Comparison of ENCODE assay signal across 1 cellular context in the genomic region with DNA sequence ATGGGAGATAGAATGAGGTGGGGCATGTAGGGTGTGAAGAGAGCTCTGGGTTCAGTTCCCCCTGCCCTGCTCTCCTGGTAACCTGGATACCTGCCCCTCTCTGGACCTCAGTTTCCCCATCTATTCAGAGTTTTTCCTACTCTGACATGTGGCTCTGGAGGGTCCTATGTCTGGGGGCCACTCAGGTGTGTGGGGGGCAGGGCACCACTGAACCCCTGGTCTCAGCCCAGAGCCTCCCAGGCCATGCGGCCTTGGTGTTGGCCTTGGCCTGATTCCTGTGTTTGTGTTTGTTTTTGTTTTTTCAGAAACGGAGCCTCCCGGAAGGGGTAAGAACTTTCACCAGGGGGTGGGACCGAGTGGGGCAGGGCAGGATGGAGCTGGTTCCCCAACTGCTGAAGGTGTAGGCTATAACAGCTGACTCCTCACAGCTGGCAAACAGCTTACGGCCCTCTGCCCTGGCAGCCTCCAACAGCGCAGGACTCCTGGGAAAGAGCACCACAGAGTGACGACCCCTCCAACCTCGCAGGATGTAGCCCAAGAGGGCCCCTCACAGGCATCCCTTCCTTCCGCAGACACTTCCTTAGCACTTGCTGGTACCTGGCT.
TF ChIP-seq lines count a peak whose summit lies in the region.

No MANE protein-coding gene starts in this region.

TF ChIP-seq in HepG2, 621 proteins besides CTCF, POLR2A, EP300 and RAD21 (continued from another document and continues in another):
- TF ChIP-seq GMEB1 (CRISPR knock-in tag; IDR thresholded peaks at IDR 0.05; ENCODE audit: borderline replicate concordance) (peak; percentile 35; the same call in 1 of the 2 replicates), GTF2F1 (IDR thresholded peaks at IDR 0.05; ENCODE audit: low read length) (no peak), ZNF331 (CRISPR knock-in tag; IDR thresholded peaks at IDR 0.05) (peak; percentile 74), ZBTB10 (CRISPR knock-in tag; IDR thresholded peaks at IDR 0.05; ENCODE audit: borderline replicate concordance) (peak; percentile 91; the same call in 1 of the 2 replicates), ELF1 (CRISPR knock-in tag; IDR thresholded peaks at IDR 0.05) (peak; percentile 81), ZBTB4 (CRISPR knock-in tag; IDR thresholded peaks at IDR 0.05; ENCODE audit: borderline replicate concordance) (0 out of 2 replicates have a peak, but pooled peaks have one; percentile 43), MYNN (CRISPR knock-in tag; IDR thresholded peaks at IDR 0.05; ENCODE audit: low read depth) (no peak), ZNF672 (CRISPR knock-in tag; IDR thresholded peaks at IDR 0.05) (no peak), SOX6 (IDR thresholded peaks at IDR 0.05) (no peak), SOX6 (CRISPR knock-in tag; IDR thresholded peaks at IDR 0.05) (peak; percentile 83), ZBED4 (CRISPR knock-in tag; IDR thresholded peaks at IDR 0.05; ENCODE audit: borderline replicate concordance) (peak; percentile 86), SNAI1 (CRISPR knock-in tag; IDR thresholded peaks at IDR 0.05; ENCODE audit: borderline replicate concordance) (peak; percentile 40; the same call in 1 of the 2 replicates), DR1 (CRISPR knock-in tag; IDR thresholded peaks at IDR 0.05) (no peak), ZNF563 (CRISPR knock-in tag; IDR thresholded peaks at IDR 0.05) (0 out of 2 replicates have a peak, but pooled peaks have one; percentile 10), ZBTB37 (CRISPR knock-in tag; IDR thresholded peaks at IDR 0.05) (no peak), ZMYM3 (CRISPR knock-in tag; IDR thresholded peaks at IDR 0.05) (no peak), HDAC2 (CRISPR knock-in tag; IDR thresholded peaks at IDR 0.05) (peak; percentile 86), MXD1 (CRISPR knock-in tag; IDR thresholded peaks at IDR 0.05) (no peak), HES4 (CRISPR knock-in tag; IDR thresholded peaks at IDR 0.05; ENCODE audit: borderline replicate concordance) (no peak), FOXC1 (CRISPR knock-in tag; IDR thresholded peaks at IDR 0.05; ENCODE audit: borderline replicate concordance) (no peak), ZNF251 (CRISPR knock-in tag; IDR thresholded peaks at IDR 0.05) (no peak), ZFP36L1 (CRISPR knock-in tag; IDR thresholded peaks at IDR 0.05) (no peak), TFDP1 (CRISPR knock-in tag; IDR thresholded peaks at IDR 0.05; ENCODE audit: borderline replicate concordance) (0 out of 2 replicates have a peak, but pooled peaks have one; percentile 25), SCMH1 (CRISPR knock-in tag; IDR thresholded peaks at IDR 0.05; ENCODE audit: borderline replicate concordance) (no peak), KDM1A (CRISPR knock-in tag; IDR thresholded peaks at IDR 0.05) (no peak), NFYB (CRISPR knock-in tag; IDR thresholded peaks at IDR 0.05) (no peak), PRMT3 (CRISPR knock-in tag; IDR thresholded peaks at IDR 0.05; ENCODE audit: borderline replicate concordance, low read depth) (no peak), HNF4A (CRISPR knock-in tag; IDR thresholded peaks at IDR 0.05) (peak; percentile 68), RFX1 (IDR thresholded peaks at IDR 0.05) (no peak), ARNT2 (CRISPR knock-in tag; IDR thresholded peaks at IDR 0.05; ENCODE audit: low read depth) (peak; percentile 77), ZNF552 (CRISPR knock-in tag; IDR thresholded peaks at IDR 0.05; ENCODE audit: borderline replicate concordance) (no peak), ATAD3A (CRISPR knock-in tag; IDR thresholded peaks at IDR 0.05) (no peak), KLF6 (CRISPR knock-in tag; IDR thresholded peaks at IDR 0.05) (no peak), MTA1 (CRISPR knock-in tag; IDR thresholded peaks at IDR 0.05; ENCODE audit: borderline replicate concordance) (no peak; the same call in 1 of the 2 replicates), HBP1 (CRISPR knock-in tag; IDR thresholded peaks at IDR 0.05; ENCODE audit: low read depth) (peak; percentile 77), CHCHD3 (CRISPR knock-in tag; IDR thresholded peaks at IDR 0.05) (no peak)
- TF ChIP-seq, protein P1, sequence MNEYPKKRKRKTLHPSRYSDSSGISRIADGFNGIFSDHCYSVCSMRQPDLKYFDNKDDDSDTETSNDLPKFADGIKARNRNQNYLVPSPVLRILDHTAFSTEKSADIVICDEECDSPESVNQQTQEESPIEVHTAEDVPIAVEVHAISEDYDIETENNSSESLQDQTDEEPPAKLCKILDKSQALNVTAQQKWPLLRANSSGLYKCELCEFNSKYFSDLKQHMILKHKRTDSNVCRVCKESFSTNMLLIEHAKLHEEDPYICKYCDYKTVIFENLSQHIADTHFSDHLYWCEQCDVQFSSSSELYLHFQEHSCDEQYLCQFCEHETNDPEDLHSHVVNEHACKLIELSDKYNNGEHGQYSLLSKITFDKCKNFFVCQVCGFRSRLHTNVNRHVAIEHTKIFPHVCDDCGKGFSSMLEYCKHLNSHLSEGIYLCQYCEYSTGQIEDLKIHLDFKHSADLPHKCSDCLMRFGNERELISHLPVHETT (CRISPR knock-in tag; conservative IDR thresholded peaks at IDR 0.05), result no peak; the same call in 1 of the 2 replicates
- TF ChIP-seq, protein P2, sequence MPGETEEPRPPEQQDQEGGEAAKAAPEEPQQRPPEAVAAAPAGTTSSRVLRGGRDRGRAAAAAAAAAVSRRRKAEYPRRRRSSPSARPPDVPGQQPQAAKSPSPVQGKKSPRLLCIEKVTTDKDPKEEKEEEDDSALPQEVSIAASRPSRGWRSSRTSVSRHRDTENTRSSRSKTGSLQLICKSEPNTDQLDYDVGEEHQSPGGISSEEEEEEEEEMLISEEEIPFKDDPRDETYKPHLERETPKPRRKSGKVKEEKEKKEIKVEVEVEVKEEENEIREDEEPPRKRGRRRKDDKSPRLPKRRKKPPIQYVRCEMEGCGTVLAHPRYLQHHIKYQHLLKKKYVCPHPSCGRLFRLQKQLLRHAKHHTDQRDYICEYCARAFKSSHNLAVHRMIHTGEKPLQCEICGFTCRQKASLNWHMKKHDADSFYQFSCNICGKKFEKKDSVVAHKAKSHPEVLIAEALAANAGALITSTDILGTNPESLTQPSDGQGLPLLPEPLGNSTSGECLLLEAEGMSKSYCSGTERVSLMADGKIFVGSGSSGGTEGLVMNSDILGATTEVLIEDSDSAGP (CRISPR knock-in tag; IDR thresholded peaks at IDR 0.05; ENCODE audit: borderline replicate concordance), result no peak; the same call in 1 of the 2 replicates
